In genomic region chr16:29629278-29629677, GRCh38 we compare ENCODE assay signal across 4 cellular contexts. TPM values are rescaled to one million over a fixed set of nuclear protein-coding genes. Genes with fewer than 3 reads are reported as not detected.
"Had no signal": no experiment of that assay in that cellular context is flagged by ENCODE, and none has a peak within 500 bp of the region (broad histone marks: within the 10 kb centered on the region; RNA-seq: fewer than 3 reads in every experiment).

No MANE protein-coding gene starts in this region.

RNA-seq across cellular contexts. Expression of gene SPN, which starts 33.8 kb away (rescaled TPM):
- total RNA-seq: dermis blood vessel endothelial cell, endothelial cell of umbilical vein, epithelial cell of proximal tubule, mammary epithelial cell had no signal
- polyA plus RNA-seq: endothelial cell of umbilical vein, mammary epithelial cell had no signal
